10 cellular contexts compared by ENCODE assay signal in the genomic region with DNA sequence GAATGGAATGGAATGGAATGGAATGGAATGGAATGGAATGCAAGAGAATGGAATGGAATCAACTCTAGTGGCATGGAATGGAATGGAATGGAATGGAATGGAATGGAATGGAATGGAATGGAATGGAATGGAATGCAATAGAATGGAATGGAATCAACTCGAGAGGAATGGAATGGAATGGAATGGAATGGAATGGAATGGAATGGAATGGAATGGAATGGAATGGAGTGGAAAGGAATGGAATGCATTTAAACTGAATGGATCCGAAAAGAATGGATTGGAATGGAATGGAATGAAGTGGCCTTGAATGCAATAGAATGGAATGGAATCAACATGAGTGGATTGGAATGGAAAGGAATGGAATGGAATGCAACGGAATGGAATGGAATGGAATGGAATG. TPM values are rescaled to one million over a fixed set of nuclear protein-coding genes. Genes with fewer than 3 reads are reported as not detected.
DNase-seq lines count a peak whose midpoint lies in the region; ATAC-seq and TF ChIP-seq lines count a peak whose summit lies in the region.
"Not testable (repeated sequence)": the region's sequence is repeated elsewhere in the genome, so short reads cannot be mapped to it uniquely, and the experiment has no call there.
"Had no signal": no experiment of that assay in that cellular context is flagged by ENCODE, and none has a peak within 500 bp of the region (broad histone marks: within the 10 kb centered on the region; RNA-seq: fewer than 3 reads in every experiment).

No MANE protein-coding gene starts in this region.

- not testable (repeated sequence) for H3K27ac ChIP-seq in right cardiac atrium (ENCODE audit: low read length); lower lobe of right lung; thoracic aorta

- peaks cover 15% of the 10 kb centered on the region for H3K36me3 Mint-ChIP-seq in WTC11
- not testable (repeated sequence) for H3K36me3 Mint-ChIP-seq in natural killer cell treated with Interleukin-12 subunit alpha and Interleukin-12 subunit beta and Interleukin-15 and Interleukin-18, amount 100 ng/mL, for 72 hours

- intact Hi-C loops in Right ventricle myocardium inferior (cut with DNase I); right cardiac atrium (cut with DNase I); lower lobe of right lung (cut with DNase I): not testable (repeated sequence)

- CTCF ChIA-PET in WTC11 (lab: Charles Lee) = not testable (repeated sequence)

- H3K4me1 Mint-ChIP-seq in WTC11 = peaks cover 20% of the 10 kb centered on the region
- not testable (repeated sequence) for H3K4me1 Mint-ChIP-seq in natural killer cell treated with Interleukin-12 subunit alpha and Interleukin-12 subunit beta and Interleukin-15 and Interleukin-18, amount 100 ng/mL, for 72 hours (ENCODE audit: low read depth in 2 of 2)

- peaks cover 22% of the 10 kb centered on the region for H3K27me3 Mint-ChIP-seq in WTC11 (ENCODE audit: low read depth)
- peaks cover 12 to 24% of the 10 kb centered on the region in 2 donors for H3K27me3 Mint-ChIP-seq in natural killer cell treated with Interleukin-12 subunit alpha and Interleukin-12 subunit beta and Interleukin-15 and Interleukin-18, amount 100 ng/mL, for 72 hours

- TF ChIP-seq CTCF in WTC11 (IDR thresholded peaks at IDR 0.05); lower lobe of right lung (IDR thresholded peaks at IDR 0.05); thoracic aorta (IDR thresholded peaks at IDR 0.05): not testable (repeated sequence)

- H3K36me3 ChIP-seq in lower lobe of right lung, thoracic aorta: not testable (repeated sequence)

- H3K9me3 ChIP-seq in right cardiac atrium (ENCODE audit: control insufficient read depth, low read length); lower lobe of right lung; thoracic aorta: not testable (repeated sequence)

- DNase-seq in WTC11 (ENCODE audit: low spot score); Right ventricle myocardium inferior (ENCODE audit: missing footprints); right cardiac atrium; lower lobe of right lung; natural killer cell treated with Interleukin-12 subunit alpha and Interleukin-12 subunit beta and Interleukin-15 and Interleukin-18, amount 100 ng/mL, for 72 hours (ENCODE audit: low spot score); thoracic aorta (ENCODE audit: low spot score): not testable (repeated sequence)

- not testable (repeated sequence) for H3K4me3 ChIP-seq in right cardiac atrium (ENCODE audit: low read length); lower lobe of right lung; thoracic aorta

- H3K4me1 ChIP-seq in right cardiac atrium (ENCODE audit: control insufficient read depth, insufficient read depth, low read length); lower lobe of right lung: not testable (repeated sequence)
- H3K4me1 ChIP-seq in thoracic aorta (ENCODE audit: control insufficient read depth in 1 of 2, low read depth in 2 of 2) = peaks cover 5 to 18% of the 10 kb centered on the region in 2 donors

- ATAC-seq in HG02798 (IDR thresholded peaks at IDR 0.05; ENCODE audit: poor library complexity, unreplicated experiment) (peak; percentile 34), Right ventricle myocardium inferior (peak; percentile 42), right cardiac atrium (peak; percentile 69 to 72), lower lobe of right lung (peak; percentile 58 to 60), thoracic aorta (ENCODE audit: insufficient number of reproducible peaks, low FRiP score, low read depth) (peak; percentile 73)
- ATAC-seq in WTC11 = not testable (repeated sequence)
- peak; percentile 52 to 64 for ATAC-seq in natural killer cell treated with Interleukin-12 subunit alpha and Interleukin-12 subunit beta and Interleukin-15 and Interleukin-18, amount 100 ng/mL, for 72 hours

- peaks cover 26% of the 10 kb centered on the region for H3K9me3 Mint-ChIP-seq in WTC11
- H3K9me3 Mint-ChIP-seq in natural killer cell treated with Interleukin-12 subunit alpha and Interleukin-12 subunit beta and Interleukin-15 and Interleukin-18, amount 100 ng/mL, for 72 hours = not testable (repeated sequence)

- WGBS in right cardiac atrium = 80% methylated on average over 3 of the region's 3 CpGs

- not testable (repeated sequence) for H3K4me3 Mint-ChIP-seq in WTC11; natural killer cell treated with Interleukin-12 subunit alpha and Interleukin-12 subunit beta and Interleukin-15 and Interleukin-18, amount 100 ng/mL, for 72 hours

- POLR2A ChIA-PET in WTC11 (lab: Charles Lee) = not testable (repeated sequence)

- not testable (repeated sequence) for H3K27me3 ChIP-seq in right cardiac atrium (ENCODE audit: control insufficient read depth, insufficient read depth); lower lobe of right lung (ENCODE audit: low read depth); thoracic aorta (replicated peaks; ENCODE audit: insufficient read depth)

- peak overlapping the region; percentile 4; the same call in 1 of the 2 replicates for H3K27ac Mint-ChIP-seq in WTC11
- not testable (repeated sequence) for H3K27ac Mint-ChIP-seq in natural killer cell treated with Interleukin-12 subunit alpha and Interleukin-12 subunit beta and Interleukin-15 and Interleukin-18, amount 100 ng/mL, for 72 hours

TF ChIP-seq in WTC11, 78 proteins besides CTCF, POLR2A, EP300 and RAD21:
- TF ChIP-seq, protein P1, sequence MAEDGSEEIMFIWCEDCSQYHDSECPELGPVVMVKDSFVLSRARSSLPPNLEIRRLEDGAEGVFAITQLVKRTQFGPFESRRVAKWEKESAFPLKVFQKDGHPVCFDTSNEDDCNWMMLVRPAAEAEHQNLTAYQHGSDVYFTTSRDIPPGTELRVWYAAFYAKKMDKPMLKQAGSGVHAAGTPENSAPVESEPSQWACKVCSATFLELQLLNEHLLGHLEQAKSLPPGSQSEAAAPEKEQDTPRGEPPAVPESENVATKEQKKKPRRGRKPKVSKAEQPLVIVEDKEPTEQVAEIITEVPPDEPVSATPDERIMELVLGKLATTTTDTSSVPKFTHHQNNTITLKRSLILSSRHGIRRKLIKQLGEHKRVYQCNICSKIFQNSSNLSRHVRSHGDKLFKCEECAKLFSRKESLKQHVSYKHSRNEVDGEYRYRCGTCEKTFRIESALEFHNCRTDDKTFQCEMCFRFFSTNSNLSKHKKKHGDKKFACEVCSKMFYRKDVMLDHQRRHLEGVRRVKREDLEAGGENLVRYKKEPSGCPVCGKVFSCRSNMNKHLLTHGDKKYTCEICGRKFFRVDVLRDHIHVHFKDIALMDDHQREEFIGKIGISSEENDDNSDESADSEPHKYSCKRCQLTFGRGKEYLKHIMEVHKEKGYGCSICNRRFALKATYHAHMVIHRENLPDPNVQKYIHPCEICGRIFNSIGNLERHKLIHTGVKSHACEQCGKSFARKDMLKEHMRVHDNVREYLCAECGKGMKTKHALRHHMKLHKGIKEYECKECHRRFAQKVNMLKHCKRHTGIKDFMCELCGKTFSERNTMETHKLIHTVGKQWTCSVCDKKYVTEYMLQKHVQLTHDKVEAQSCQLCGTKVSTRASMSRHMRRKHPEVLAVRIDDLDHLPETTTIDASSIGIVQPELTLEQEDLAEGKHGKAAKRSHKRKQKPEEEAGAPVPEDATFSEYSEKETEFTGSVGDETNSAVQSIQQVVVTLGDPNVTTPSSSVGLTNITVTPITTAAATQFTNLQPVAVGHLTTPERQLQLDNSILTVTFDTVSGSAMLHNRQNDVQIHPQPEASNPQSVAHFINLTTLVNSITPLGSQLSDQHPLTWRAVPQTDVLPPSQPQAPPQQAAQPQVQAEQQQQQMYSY (CRISPR knock-in tag; IDR thresholded peaks at IDR 0.05) = peak; percentile 78
TF ChIP-seq in WTC11: peak in this region for 1; not testable (repeated sequence) for 77.

RNA-seq across cellular contexts. Expression of gene MAMDC2, which starts 5.4 kb away (rescaled TPM):
- total RNA-seq in WTC11 (2021) = 6.0 to 6.3 TPM (median 6.3 TPM) in 3 replicates
- total RNA-seq in Right ventricle myocardium inferior = 10.8 TPM
- total RNA-seq in right cardiac atrium = 10 to 100 TPM; 12.2 to 18.1 (median 16.5) TPM
- polyA plus RNA-seq in right cardiac atrium = 11.5 TPM
- 35.1 TPM for total RNA-seq in lower lobe of right lung
- total RNA-seq in natural killer cell treated with Interleukin-12 subunit alpha and Interleukin-12 subunit beta and Interleukin-15 and Interleukin-18, amount 100 ng/mL, for 72 hours = not detected
- total RNA-seq in thoracic aorta = 10 to 100 TPM; 25.4 to 29.0 TPM
- total RNA-seq: CD4-positive, alpha-beta memory T cell; GM12878; GM23248 had no signal
- polyA plus RNA-seq: CD4-positive, alpha-beta memory T cell had no signal
